ENCODE assay signal across 8 cellular contexts in genomic region chr11:64778473-64779298, GRCh38.
A peak's percentile ranks its signal among the peaks of the same experiment; 100 is the strongest.
DNase-seq lines count a peak whose midpoint lies in the region; ATAC-seq, FAIRE-seq and TF ChIP-seq lines count a peak whose summit lies in the region.

Gene SF1, minus strand, starts transcription at chr11:64778542. Its CDS starts 150 bp downstream, at chr11:64778392.

- peak; percentile 92 for FAIRE-seq in islet of Langerhans (lab: Jason Lieb, UNC)

- DNase-seq in AG09319 (ENCODE audit: extremely low read depth, low read depth) (peak; percentile 99), NCI-H446 (lab: John Stamatoyannopoulos, UW) (peak; percentile 100), cerebellar nuclear complex (lab: John Stamatoyannopoulos, UW) (peak; percentile 98 to 100)
- peak; percentile 99 for DNase-seq in activated CD4-positive, CD25-positive, alpha-beta regulatory T cell treated with anti-CD3 and anti-CD28 coated beads, Interleukin-2, amount 50 U/mL, for 16 hours (ENCODE audit: low read depth, low spot score)
- peak; percentile 96 for DNase-seq in stimulated activated CD4-positive, alpha-beta T cell treated with anti-CD3 and anti-CD28 coated beads, Interleukin-12 subunit alpha, Interleukin-12 subunit beta, amount 100 ng/mL, for 4 hours

- ATAC-seq in GM19025 (IDR thresholded peaks at IDR 0.05; ENCODE audit: low read depth, unreplicated experiment) (peak; percentile 78), HG03342 (IDR thresholded peaks at IDR 0.05; ENCODE audit: unreplicated experiment) (peak; percentile 83)

- TF ChIP-seq CTCF in AG09319 (IDR thresholded peaks at IDR 0.05; ENCODE audit: low read depth, low read length), result no peak

Comparison
In these comparisons a context has a peak if more than half of its experiments do, and no peak if none do; other contexts are left out.
1. Peak in every context shown above with its lines: DNase-seq and ATAC-seq.